Comparison of ENCODE assay signal across 41 cellular contexts in the genomic region with DNA sequence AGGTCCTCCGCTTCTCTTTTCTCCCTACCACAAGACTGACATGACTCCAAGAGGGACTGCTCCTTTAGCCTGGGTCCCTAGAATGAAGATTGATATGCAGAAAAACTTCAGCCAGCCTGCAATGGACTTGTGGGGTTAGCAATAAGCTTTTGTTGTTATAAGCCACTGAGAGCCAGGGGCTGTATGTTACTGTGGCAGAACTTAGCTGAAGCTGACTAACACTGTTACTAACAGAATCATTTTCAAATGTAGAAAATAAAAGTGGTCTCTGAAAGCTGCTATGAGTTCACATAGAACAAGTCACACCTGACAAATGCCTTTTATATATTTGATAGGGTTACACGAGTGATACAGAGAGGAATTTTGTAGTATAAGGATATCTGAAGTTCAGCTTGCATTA. TPM values are rescaled to one million over a fixed set of nuclear protein-coding genes. Genes with fewer than 3 reads are reported as not detected.
"Had no signal": no experiment of that assay in that cellular context is flagged by ENCODE, and none has a peak within 500 bp of the region (broad histone marks: within the 10 kb centered on the region; RNA-seq: fewer than 3 reads in every experiment).

No MANE protein-coding gene starts in this region.

- H3K36me3 Mint-ChIP-seq: activated naive CD4-positive, alpha-beta T cell treated with anti-CD3 and anti-CD28 coated beads, Interleukin-2, amount 10 ng/mL, durations not matched to agents 7 days and 5 days; activated naive CD4-positive, alpha-beta T cell treated with anti-CD3 and anti-CD28 coated beads, Interleukin-2, amount 50 U/mL, for 24 hours; activated naive CD8-positive, alpha-beta T cell; activated naive CD8-positive, alpha-beta T cell treated with anti-CD3 and anti-CD28 coated beads for 36 hours; activated naive CD8-positive, alpha-beta T cell treated with anti-CD3 and anti-CD28 coated beads, Interleukin-2, amount 10 ng/mL, durations not matched to agents 7 days and 5 days had no signal

- FAIRE-seq: astrocyte, bronchial epithelial cell had no signal

- H3K27me3 ChIP-seq: adrenal gland, ascending aorta, body of pancreas, cardiac muscle cell had no signal

- DNase-seq: activated effector memory CD4-positive, alpha-beta T cell treated with anti-CD3 and anti-CD28 coated beads, Interleukin-2, amount 50 U/mL, for 16 hours; activated effector memory CD4-positive, alpha-beta T cell treated with Interleukin-2 at 50 U/mL for 16 hours; activated gamma-delta T cell; activated gamma-delta T cell treated with Interleukin-2 at 50 U/mL for 16 hours; activated naive CD4-positive, alpha-beta T cell; activated naive CD4-positive, alpha-beta T cell treated with anti-CD3 and anti-CD28 coated beads for 36 hours; activated naive CD4-positive, alpha-beta T cell treated with anti-CD3 and anti-CD28 coated beads, Interleukin-2, amount 10 ng/mL, durations not matched to agents 7 days and 5 days; activated naive CD4-positive, alpha-beta T cell treated with anti-CD3 and anti-CD28 coated beads, Interleukin-2, amount 50 U/mL, for 16 hours; activated naive CD4-positive, alpha-beta T cell treated with Interleukin-2 at 50 U/mL for 16 hours; activated naive CD8-positive, alpha-beta T cell treated with anti-CD3 and anti-CD28 coated beads for 36 hours; activated naive CD8-positive, alpha-beta T cell treated with anti-CD3 and anti-CD28 coated beads, Interleukin-2, amount 10 ng/mL, durations not matched to agents 7 days and 5 days; activated naive CD8-positive, alpha-beta T cell treated with anti-CD3 and anti-CD28 coated beads, Interleukin-2, amount 50 U/mL, for 24 hours; activated T-cell treated with anti-CD3 and anti-CD28 coated beads, Interleukin-2, amount 50 U/mL, for 1 hour; activated T-cell treated with anti-CD3 and anti-CD28 coated beads, Interleukin-2, amount 50 U/mL, for 24 hours; activated T-cell treated with anti-CD3 and anti-CD28 coated beads, Interleukin-2, amount 50 U/mL, for 4 hours; activated T-cell treated with anti-CD3 and anti-CD28 coated beads, Interleukin-2, amount 50 U/mL, for 48 hours; activated T-cell treated with anti-CD3 and anti-CD28 coated beads, Interleukin-2, amount 50 U/mL, for 72 hours; adrenal gland; amniotic stem cell; amygdala; anterior cingulate cortex; aorta; body of pancreas; brain microvascular endothelial cell; caudate nucleus; central memory CD4-positive, alpha-beta T cell; cerebellar nuclear complex had no signal

- H3K4me1 Mint-ChIP-seq: activated naive CD4-positive, alpha-beta T cell treated with anti-CD3 and anti-CD28 coated beads, Interleukin-2, amount 10 ng/mL, durations not matched to agents 7 days and 5 days; activated naive CD4-positive, alpha-beta T cell treated with anti-CD3 and anti-CD28 coated beads, Interleukin-2, amount 50 U/mL, for 24 hours; activated naive CD8-positive, alpha-beta T cell treated with anti-CD3 and anti-CD28 coated beads for 36 hours; activated naive CD8-positive, alpha-beta T cell treated with anti-CD3 and anti-CD28 coated beads, Interleukin-2, amount 50 U/mL, for 24 hours; activated T-helper 17 cell treated with anti-CD3 and anti-CD28 coated beads, Interleukin-2, amount 50 U/mL, for 72 hours; central memory CD8-positive, alpha-beta T cell had no signal

- H3K27ac ChIP-seq: adrenal gland, ascending aorta, body of pancreas, brain microvascular endothelial cell, breast epithelium, cardiac muscle cell had no signal

- H3K9me3 ChIP-seq: adrenal gland had no signal

- H3K4me3 Mint-ChIP-seq: activated naive CD4-positive, alpha-beta T cell treated with anti-CD3 and anti-CD28 coated beads for 36 hours; activated naive CD4-positive, alpha-beta T cell treated with anti-CD3 and anti-CD28 coated beads, Interleukin-2, amount 10 ng/mL, durations not matched to agents 7 days and 5 days; activated naive CD4-positive, alpha-beta T cell treated with anti-CD3 and anti-CD28 coated beads, Interleukin-2, amount 50 U/mL, for 24 hours; activated naive CD8-positive, alpha-beta T cell; activated naive CD8-positive, alpha-beta T cell treated with anti-CD3 and anti-CD28 coated beads for 36 hours; activated naive CD8-positive, alpha-beta T cell treated with anti-CD3 and anti-CD28 coated beads, Interleukin-2, amount 10 ng/mL, durations not matched to agents 7 days and 5 days; activated naive CD8-positive, alpha-beta T cell treated with anti-CD3 and anti-CD28 coated beads, Interleukin-2, amount 50 U/mL, for 24 hours; activated T-cell treated with anti-CD3 and anti-CD28 coated beads, Interleukin-2, amount 50 U/mL, for 24 hours; activated T-cell treated with anti-CD3 and anti-CD28 coated beads, Interleukin-2, amount 50 U/mL, for 4 hours; activated T-cell treated with anti-CD3 and anti-CD28 coated beads, Interleukin-2, amount 50 U/mL, for 72 hours; activated T-helper 1 cell treated with anti-CD3 and anti-CD28 coated beads, Interleukin-12 subunit alpha, Interleukin-12 subunit beta, Interleukin-2, Interleukin-4 antibody, amounts not matched to agents 30 ng/mL and 10 ng/mL and 1 ng/mL, durations not matched to agents 14 hours and 24 hours and 36 hours; activated T-helper 17 cell treated with anti-CD3 and anti-CD28 coated beads, Interleukin-2, amount 50 U/mL, for 72 hours; brain; central memory CD8-positive, alpha-beta T cell had no signal

- H3K27ac Mint-ChIP-seq: activated naive CD4-positive, alpha-beta T cell treated with anti-CD3 and anti-CD28 coated beads for 36 hours; activated naive CD4-positive, alpha-beta T cell treated with anti-CD3 and anti-CD28 coated beads, Interleukin-2, amount 10 ng/mL, durations not matched to agents 7 days and 5 days; activated naive CD4-positive, alpha-beta T cell treated with anti-CD3 and anti-CD28 coated beads, Interleukin-2, amount 50 U/mL, for 24 hours; activated naive CD8-positive, alpha-beta T cell; activated naive CD8-positive, alpha-beta T cell treated with anti-CD3 and anti-CD28 coated beads for 36 hours; activated naive CD8-positive, alpha-beta T cell treated with anti-CD3 and anti-CD28 coated beads, Interleukin-2, amount 10 ng/mL, durations not matched to agents 7 days and 5 days; activated naive CD8-positive, alpha-beta T cell treated with anti-CD3 and anti-CD28 coated beads, Interleukin-2, amount 50 U/mL, for 24 hours; activated T-cell treated with anti-CD3 and anti-CD28 coated beads, Interleukin-2, amount 50 U/mL, for 24 hours; activated T-cell treated with anti-CD3 and anti-CD28 coated beads, Interleukin-2, amount 50 U/mL, for 72 hours; activated T-helper 1 cell treated with anti-CD3 and anti-CD28 coated beads, Interleukin-12 subunit alpha, Interleukin-12 subunit beta, Interleukin-2, Interleukin-4 antibody, amounts not matched to agents 30 ng/mL and 10 ng/mL and 1 ng/mL, durations not matched to agents 14 hours and 24 hours and 36 hours; activated T-helper 17 cell treated with anti-CD3 and anti-CD28 coated beads, Interleukin-2, amount 50 U/mL, for 72 hours; activated T-helper 2 cell treated with anti-CD3 and anti-CD28 coated beads, Interferon-gamma antibody, Interleukin-2, Interleukin-4, amounts not matched to agents 10 μg/mL and 5 μg/mL and 100 μg/mL, durations not matched to agents 14 hours and 24 hours and 36 hours; brain had no signal

- H3K36me3 ChIP-seq: adrenal gland, ascending aorta, brain microvascular endothelial cell, breast epithelium, cardiac muscle cell had no signal

- H3K4me1 ChIP-seq: body of pancreas, breast epithelium had no signal

- ATAC-seq: activated naive CD4-positive, alpha-beta T cell treated with anti-CD3 and anti-CD28 coated beads, Interleukin-2, amount 50 U/mL, for 72 hours; activated naive CD8-positive, alpha-beta T cell treated with anti-CD3 and anti-CD28 coated beads, Interleukin-2, amount 50 U/mL, for 24 hours; activated T-cell treated with anti-CD3 and anti-CD28 coated beads, Interleukin-2, amount 50 U/mL, for 4 hours; activated T-cell treated with anti-CD3 and anti-CD28 coated beads, Interleukin-2, amount 50 U/mL, for 72 hours; activated T-helper 17 cell treated with anti-CD3 and anti-CD28 coated beads, Interleukin-2, amount 50 U/mL, for 72 hours; body of pancreas had no signal

- H3K4me3 ChIP-seq: adrenal gland, ascending aorta, body of pancreas, breast epithelium, cardiac muscle cell had no signal

RNA-seq across cellular contexts. Expression of gene RFLNA, which starts 13.6 kb away (rescaled TPM):
- total RNA-seq: activated naive CD4-positive, alpha-beta T cell treated with anti-CD3 and anti-CD28 coated beads for 36 hours; activated naive CD8-positive, alpha-beta T cell treated with anti-CD3 and anti-CD28 coated beads for 36 hours; activated naive CD8-positive, alpha-beta T cell treated with anti-CD3 and anti-CD28 coated beads, Interleukin-2, amount 10 ng/mL, durations not matched to agents 7 days and 5 days; activated T-cell treated with anti-CD3 and anti-CD28 coated beads, Interleukin-2, amount 50 U/mL, for 4 hours; activated T-cell treated with anti-CD3 and anti-CD28 coated beads, Interleukin-2, amount 50 U/mL, for 72 hours; activated T-helper 1 cell treated with anti-CD3 and anti-CD28 coated beads, Interleukin-12 subunit alpha, Interleukin-12 subunit beta, Interleukin-2, Interleukin-4 antibody, amounts not matched to agents 30 ng/mL and 10 ng/mL and 1 ng/mL, durations not matched to agents 14 hours and 24 hours and 36 hours; activated T-helper 17 cell treated with anti-CD3 and anti-CD28 coated beads, Interleukin-2, amount 50 U/mL, for 72 hours; activated T-helper 2 cell treated with anti-CD3 and anti-CD28 coated beads, Interferon-gamma antibody, Interleukin-2, Interleukin-4, amounts not matched to agents 10 μg/mL and 5 μg/mL and 100 μg/mL, durations not matched to agents 14 hours and 24 hours and 36 hours; ascending aorta; bronchial epithelial cell; cardiac septum had no signal
